ENCODE assay signal across 8 cellular contexts in genomic region chr7:151631968-151632749, GRCh38.
A peak's percentile ranks its signal among the peaks of the same experiment; 100 is the strongest.
DNase-seq lines count a peak whose midpoint lies in the region; ATAC-seq and TF ChIP-seq lines count a peak whose summit lies in the region.

No MANE protein-coding gene starts in this region.

- peaks cover 0 to 4% (median 0%) of the 10 kb centered on the region in 9 donors for H3K9me3 Mint-ChIP-seq in naive thymus-derived CD8-positive, alpha-beta T cell

- intact Hi-C loops in PC-9 (cut with micrococcal nuclease; ENCODE audit: unreplicated experiment): loop anchor here (1.0 to 5.0 kb wide), 12 partner anchors 31 to 300 kb away; no protein-coding TSS in a partner anchor

- no peaks in the 10 kb centered on the region for H3K9me2 ChIP-seq in PC-9 (ENCODE audit: insufficient read depth)

- H3K4me1 Mint-ChIP-seq in naive thymus-derived CD8-positive, alpha-beta T cell: peaks cover 17 to 39% (median 36%) of the 10 kb centered on the region in 4 donors

- H2AFZ ChIP-seq in PC-9: peak overlapping the region; percentile 80

- peaks cover 38% of the 10 kb centered on the region for H3K79me2 ChIP-seq in PC-9 (ENCODE audit: low read depth)

- peaks cover 5% of the 10 kb centered on the region for H4K20me1 ChIP-seq in PC-9 (ENCODE audit: insufficient read depth)

- POLR2A ChIA-PET in PC-9 (lab: Charles Lee; ENCODE audit: unreplicated experiment): interaction anchor here (0.5 to 1.4 kb wide), 8 partner anchors 32 to 950 kb away, joined by 3 to 8 read pairs (median 4); no protein-coding TSS in a partner anchor
- POLR2A ChIA-PET in naive thymus-derived CD8-positive, alpha-beta T cell (lab: Charles Lee): interaction anchor here (0.5 to 3.1 kb wide), 10 partner anchors 10 to 304 kb away, joined by 3 to 21 read pairs (median 8); partner anchors contain the start of genes PRKAG2 and RHEB

- H3K9me3 ChIP-seq in PC-9 (ENCODE audit: insufficient read depth, low read depth): no peaks in the 10 kb centered on the region

- H3K27ac Mint-ChIP-seq in naive thymus-derived CD8-positive, alpha-beta T cell: peak overlapping the region; percentile 85 to 99 (median 96)

- peaks cover 0 to 3% (median 0%) of the 10 kb centered on the region in 3 donors for H3K36me3 Mint-ChIP-seq in naive thymus-derived CD8-positive, alpha-beta T cell

- CTCF ChIA-PET in PC-9 (lab: Charles Lee): interaction anchor here (0.5 to 1.6 kb wide), 10 partner anchors 11 to 153 kb away, joined by 3 to 10 read pairs (median 3); no protein-coding TSS in a partner anchor

- TF ChIP-seq CTCF in PC-9 (conservative IDR thresholded peaks at IDR 0.05): no peak

- peak overlapping the region; percentile 75 for H3K27ac ChIP-seq in PC-9

- no TSS peak for BruUV-seq in PC-9 (replicated peaks; lab: Mats Ljungman, UMichigan)

- ATAC-seq in GM21360 (IDR thresholded peaks at IDR 0.05; ENCODE audit: unreplicated experiment): peak; percentile 63
- peak; percentile 84 to 85 for ATAC-seq in naive thymus-derived CD8-positive, alpha-beta T cell

- peak; percentile 38 for DNase-seq in DMS114 treated with DMSO at 0.1 percent for 48 hours (lab: John Stamatoyannopoulos, UW; ENCODE audit: unreplicated experiment)
- DNase-seq in HT-29 (ENCODE audit: low spot score): peak; percentile 91
- DNase-seq in PC-9: peak; percentile 68 to 97
- DNase-seq in activated T-helper 1 cell treated with Interleukin-2 at 50 U/mL for 16 hours (ENCODE audit: low read depth): peak; percentile 88
- peak; percentile 78 for DNase-seq in fibroblast of gingiva (ENCODE audit: low read depth)
- peak; percentile 81 to 90 (median 87) for DNase-seq in naive thymus-derived CD8-positive, alpha-beta T cell
- DNase-seq in stimulated activated naive CD4-positive, alpha-beta T cell treated with Interleukin-2 at 50 U/mL for 16 hours (lab: John Stamatoyannopoulos, UW): peak; percentile 85

- peak overlapping the region; percentile 73 for H3K4me3 ChIP-seq in PC-9

- no peaks in the 10 kb centered on the region; the same call in 1 of the 2 replicates for H3K36me3 ChIP-seq in PC-9 (ENCODE audit: low read depth)

- H3K4me3 Mint-ChIP-seq in naive thymus-derived CD8-positive, alpha-beta T cell: peak overlapping the region; percentile 93 to 99 (median 96)

- H3F3A ChIP-seq in PC-9 (ENCODE audit: insufficient read depth, low read depth): peaks cover 37% of the 10 kb centered on the region

- peaks cover 24% of the 10 kb centered on the region for H3K4me1 ChIP-seq in PC-9 (replicated peaks; ENCODE audit: insufficient read depth)

- peak overlapping the region; percentile 90 for H3K4me2 ChIP-seq in PC-9

- no peaks in the 10 kb centered on the region for H3K27me3 ChIP-seq in PC-9 (ENCODE audit: insufficient read depth, low read depth)

- H3K27me3 Mint-ChIP-seq in naive thymus-derived CD8-positive, alpha-beta T cell: no peaks in the 10 kb centered on the region

Comparison
In these comparisons a context has a peak if more than half of its experiments do, and no peak if none do; other contexts are left out.
1. Peak in every context shown above with its lines: DNase-seq, ATAC-seq, H3K4me3 ChIP-seq and H3K27ac ChIP-seq.
2. DNase-seq: peak in every context shown above with its lines; median percentile 91 in HT-29; 88 in activated T-helper 1 cell treated with Interleukin-2 at 50 U/mL for 16 hours; 87 in naive thymus-derived CD8-positive, alpha-beta T cell; 85 in stimulated activated naive CD4-positive, alpha-beta T cell treated with Interleukin-2 at 50 U/mL for 16 hours; 82 in PC-9; 78 in fibroblast of gingiva; 38 in DMS114 treated with DMSO at 0.1 percent for 48 hours.